ENCODE assay signal across 32 cellular contexts in the genomic region with DNA sequence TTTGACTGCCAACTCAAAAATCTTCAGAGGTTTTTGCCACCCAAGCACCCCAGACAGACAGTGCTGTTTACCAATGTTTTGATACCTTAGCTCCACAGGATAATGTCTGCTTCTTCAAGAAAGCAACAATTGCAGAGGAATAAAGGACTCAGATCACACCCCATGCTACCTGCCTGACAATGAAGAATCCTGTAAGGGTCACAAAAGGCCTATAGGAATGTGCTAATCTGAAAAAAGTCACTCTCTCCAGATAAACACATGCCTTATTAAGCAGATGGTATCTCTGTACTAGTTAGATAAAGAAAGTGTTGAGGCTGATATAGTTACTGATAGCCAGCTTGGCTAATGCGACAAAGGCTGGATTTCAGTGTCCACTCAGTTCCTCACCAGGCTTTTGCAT.
"Had no signal": no experiment of that assay in that cellular context is flagged by ENCODE, and none has a peak within 500 bp of the region (broad histone marks: within the 10 kb centered on the region; RNA-seq: fewer than 3 reads in every experiment).

No MANE protein-coding gene starts in this region.

- H3K4me3 ChIP-seq: MG63, SJCRH30, SK-N-MC had no signal

- H3K9me3 ChIP-seq: MG63 had no signal

- H3K4me1 ChIP-seq: SJCRH30 had no signal

- H3K4me1 Mint-ChIP-seq: activated CD4-positive, alpha-beta T cell treated with anti-CD3 and anti-CD28 coated beads for 36 hours; activated CD4-positive, alpha-beta T cell treated with anti-CD3 and anti-CD28 coated beads, Interleukin-2, amount 10 ng/mL, durations not matched to agents 7 days and 5 days; activated naive CD8-positive, alpha-beta T cell treated with anti-CD3 and anti-CD28 coated beads, Interleukin-2, amount 50 U/mL, for 24 hours had no signal

- ATAC-seq: activated CD4-positive, alpha-beta T cell treated with anti-CD3 and anti-CD28 coated beads for 36 hours; activated CD4-positive, CD25-positive, alpha-beta regulatory T cell treated with anti-CD3 and anti-CD28 coated beads, Interleukin-2, amount 50 U/mL, for 24 hours; activated naive CD8-positive, alpha-beta T cell treated with anti-CD3 and anti-CD28 coated beads, Interleukin-2, amount 50 U/mL, for 24 hours; activated T-cell treated with anti-CD3 and anti-CD28 coated beads, Interleukin-2, amount 50 U/mL, for 4 hours; Panc1 had no signal

- H3K36me3 ChIP-seq: brain microvascular endothelial cell, MG63, SJCRH30 had no signal

- H3K27ac ChIP-seq: brain microvascular endothelial cell, SJCRH30, SK-N-MC had no signal

- H3K27me3 ChIP-seq: brain microvascular endothelial cell, MG63, SJCRH30 had no signal

- H3K4me3 Mint-ChIP-seq: activated CD4-positive, alpha-beta T cell treated with anti-CD3 and anti-CD28 coated beads for 36 hours; activated CD4-positive, alpha-beta T cell treated with anti-CD3 and anti-CD28 coated beads, Interleukin-2, amount 10 ng/mL, durations not matched to agents 7 days and 5 days; activated naive CD4-positive, alpha-beta T cell treated with anti-CD3 and anti-CD28 coated beads for 36 hours; activated naive CD8-positive, alpha-beta T cell; activated naive CD8-positive, alpha-beta T cell treated with anti-CD3 and anti-CD28 coated beads, Interleukin-2, amount 50 U/mL, for 24 hours; activated T-cell treated with anti-CD3 and anti-CD28 coated beads, Interleukin-2, amount 50 U/mL, for 4 hours; activated T-helper 1 cell treated with anti-CD3 and anti-CD28 coated beads, Interleukin-12 subunit alpha, Interleukin-12 subunit beta, Interleukin-2, Interleukin-4 antibody, amounts not matched to agents 30 ng/mL and 10 ng/mL and 1 ng/mL, durations not matched to agents 14 hours and 24 hours and 36 hours; T-helper 1 cell treated with Interleukin-12 subunit alpha and Interleukin-12 subunit beta and Interleukin-4 antibody, amounts not matched to agents 30 μg/mL and 1 μg/mL, for 36 hours; T-helper 2 cell treated with Interferon-gamma antibody and Interleukin-4, amounts not matched to agents 5 μg/mL and 100 μg/mL, for 36 hours had no signal

- H3K27me3 Mint-ChIP-seq: activated CD4-positive, alpha-beta T cell treated with anti-CD3 and anti-CD28 coated beads for 36 hours; activated CD4-positive, alpha-beta T cell treated with anti-CD3 and anti-CD28 coated beads, Interleukin-2, amount 10 ng/mL, durations not matched to agents 7 days and 5 days; activated naive CD8-positive, alpha-beta T cell; activated naive CD8-positive, alpha-beta T cell treated with anti-CD3 and anti-CD28 coated beads, Interleukin-2, amount 50 U/mL, for 24 hours had no signal

- DNase-seq: activated CD4-positive, alpha-beta T cell treated with anti-CD3 and anti-CD28 coated beads for 36 hours; activated CD4-positive, alpha-beta T cell treated with anti-CD3 and anti-CD28 coated beads, Interleukin-2, amount 10 ng/mL, durations not matched to agents 7 days and 5 days; activated CD4-positive, alpha-beta T cell treated with anti-CD3 and anti-CD28 coated beads, Interleukin-2, amount 50 U/mL, for 48 hours; activated CD8-positive, alpha-beta memory T cell treated with anti-CD3 and anti-CD28 coated beads, Interleukin-2, amount 50 U/mL, for 4 hours; activated gamma-delta T cell treated with Interleukin-2 at 50 U/mL for 16 hours; activated naive CD4-positive, alpha-beta T cell treated with anti-CD3 and anti-CD28 coated beads for 36 hours; activated naive CD8-positive, alpha-beta T cell treated with anti-CD3 and anti-CD28 coated beads, Interleukin-2, amount 50 U/mL, for 24 hours; activated T-cell treated with anti-CD3 and anti-CD28 coated beads for 4 hours; activated T-cell treated with anti-CD3 and anti-CD28 coated beads, Interleukin-2, amount 50 U/mL, for 4 hours; aorta; brain microvascular endothelial cell; central memory CD4-positive, alpha-beta T cell; Kasumi-1; KG1; MG63; NCI-H1048; NCI-H1105 treated with DMSO at 0.1 percent for 48 hours; NCI-H1436; NCI-H1694; NCI-H1930; NCI-H2081 treated with DMSO at 0.1 percent for 48 hours; NCI-H345; NCI-H524 treated with DMSO at 0.1 percent for 48 hours; SHP77; SJCRH30 had no signal

- H3K27ac Mint-ChIP-seq: activated CD4-positive, alpha-beta T cell treated with anti-CD3 and anti-CD28 coated beads for 36 hours; activated CD4-positive, alpha-beta T cell treated with anti-CD3 and anti-CD28 coated beads, Interleukin-2, amount 10 ng/mL, durations not matched to agents 7 days and 5 days; activated naive CD4-positive, alpha-beta T cell treated with anti-CD3 and anti-CD28 coated beads for 36 hours; activated naive CD8-positive, alpha-beta T cell; activated naive CD8-positive, alpha-beta T cell treated with anti-CD3 and anti-CD28 coated beads, Interleukin-2, amount 50 U/mL, for 24 hours; activated T-helper 1 cell treated with anti-CD3 and anti-CD28 coated beads, Interleukin-12 subunit alpha, Interleukin-12 subunit beta, Interleukin-2, Interleukin-4 antibody, amounts not matched to agents 30 ng/mL and 10 ng/mL and 1 ng/mL, durations not matched to agents 14 hours and 24 hours and 36 hours; T-helper 1 cell treated with Interleukin-12 subunit alpha and Interleukin-12 subunit beta and Interleukin-4 antibody, amounts not matched to agents 30 μg/mL and 1 μg/mL, for 36 hours; T-helper 2 cell treated with Interferon-gamma antibody and Interleukin-4, amounts not matched to agents 5 μg/mL and 100 μg/mL, for 36 hours had no signal

- H3K9me3 Mint-ChIP-seq: activated T-helper 1 cell treated with anti-CD3 and anti-CD28 coated beads, Interleukin-12 subunit alpha, Interleukin-12 subunit beta, Interleukin-2, Interleukin-4 antibody, amounts not matched to agents 30 ng/mL and 10 ng/mL and 1 ng/mL, durations not matched to agents 14 hours and 24 hours and 36 hours had no signal

- H3K36me3 Mint-ChIP-seq: activated naive CD8-positive, alpha-beta T cell had no signal
